In genomic region chr4:186948361-186949291, GRCh38 we compare ENCODE assay signal across 11 cellular contexts.
DNase-seq lines count a peak whose midpoint lies in the region; ATAC-seq and TF ChIP-seq lines count a peak whose summit lies in the region.
"Had no signal": no experiment of that assay in that cellular context is flagged by ENCODE, and none has a peak within 500 bp of the region (broad histone marks: within the 10 kb centered on the region; RNA-seq: fewer than 3 reads in every experiment).

No MANE protein-coding gene starts in this region.

- H3K4me2 ChIP-seq in PC-3 (ENCODE audit: low read length), result no peak overlapping the region

- no peaks in the 10 kb centered on the region for H3K9me3 ChIP-seq in PC-3 (ENCODE audit: low read length)

- intact Hi-C loops in PC-3 (cut with micrococcal nuclease), result loop anchor here (10.0 kb wide), 3 partner anchors 256 to 646 kb away; no protein-coding TSS in a partner anchor

- CTCF ChIA-PET in PC-3 (lab: Charles Lee), result no interaction called here

- no peak overlapping the region for H3K9ac ChIP-seq in PC-3 (ENCODE audit: low read length)

- POLR2A ChIA-PET in PC-3 (lab: Charles Lee; ENCODE audit: unreplicated experiment), result interaction anchor here (0.6 kb wide), 1 partner anchor 532 kb away, joined by 8 read pairs; no protein-coding TSS in a partner anchor

- no peak overlapping the region for H3K27ac ChIP-seq in PC-3 (ENCODE audit: low read length)

- DNase-seq in ELF-1 (ENCODE audit: low read depth, low spot score), result peak; percentile 65
- DNase-seq in PC-3, result peak; percentile 25
- peak; percentile 64 for DNase-seq in fibroblast of villous mesenchyme (ENCODE audit: low read depth)
- no peak for DNase-seq in skeletal muscle cell (ENCODE audit: low read depth)
- no peak for DNase-seq in OCI-M2 (lab: John Stamatoyannopoulos, UW; ENCODE audit: unreplicated experiment)
- DNase-seq in COR-L47 (lab: John Stamatoyannopoulos, UW), result no peak
- DNase-seq: activated CD4-positive, alpha-beta T cell treated with anti-CD3 and anti-CD28 coated beads, Interleukin-2, amount 50 U/mL, for 4 hours; naive B cell; NCI-H446 had no signal

- H3K4me3 ChIP-seq in PC-3 (ENCODE audit: low read length) (no peak overlapping the region), fibroblast of villous mesenchyme (ENCODE audit: low read depth, low read length) (peak overlapping the region; percentile 26), skeletal muscle cell (ENCODE audit: low read depth, low read length) (peak overlapping the region; percentile 8)

- no peaks in the 10 kb centered on the region for H3K79me2 ChIP-seq in PC-3 (ENCODE audit: low read length)

- no peaks in the 10 kb centered on the region for H3F3A ChIP-seq in PC-3 (ENCODE audit: low read length, unreplicated experiment)

- peak; percentile 55 for TF ChIP-seq CTCF in PC-3 (conservative IDR thresholded peaks at IDR 0.05; ENCODE audit: low read depth, low read length)
- peak; percentile 68 for TF ChIP-seq CTCF in fibroblast of villous mesenchyme (IDR thresholded peaks at IDR 0.05; ENCODE audit: insufficient read depth, low read depth, low read length)

- no peak for ATAC-seq in PC-3
- no peak for ATAC-seq in GM18909 (IDR thresholded peaks at IDR 0.05; ENCODE audit: poor library complexity, unreplicated experiment)
- ATAC-seq in GM21529 (IDR thresholded peaks at IDR 0.05; ENCODE audit: unreplicated experiment), result no peak

- no TSS peak for BruUV-seq in PC-3 (replicated peaks; lab: Mats Ljungman, UMichigan)

- no peaks in the 10 kb centered on the region for H3K9me2 ChIP-seq in PC-3 (replicated peaks; ENCODE audit: low read length)

- H4K20me1 ChIP-seq in PC-3 (ENCODE audit: low read length), result no peaks in the 10 kb centered on the region

- H3K36me3 ChIP-seq in PC-3 (ENCODE audit: low read depth, low read length), result no peaks in the 10 kb centered on the region

- H3K27me3 ChIP-seq in PC-3 (ENCODE audit: low read length), result no peaks in the 10 kb centered on the region

- no peaks in the 10 kb centered on the region for H3K4me1 ChIP-seq in PC-3 (ENCODE audit: insufficient read depth, low read length)

- H2AFZ ChIP-seq in PC-3 (ENCODE audit: low read length), result no peak overlapping the region

Comparison
In these comparisons a context has a peak if more than half of its experiments do, and no peak if none do; other contexts are left out.
1. DNase-seq: peak in ELF-1 (single experiment), PC-3 (single experiment) and fibroblast of villous mesenchyme (single experiment); none in skeletal muscle cell (single experiment), OCI-M2 (single experiment) and COR-L47 (single experiment).